22 cellular contexts compared by ENCODE assay signal in the genomic region with DNA sequence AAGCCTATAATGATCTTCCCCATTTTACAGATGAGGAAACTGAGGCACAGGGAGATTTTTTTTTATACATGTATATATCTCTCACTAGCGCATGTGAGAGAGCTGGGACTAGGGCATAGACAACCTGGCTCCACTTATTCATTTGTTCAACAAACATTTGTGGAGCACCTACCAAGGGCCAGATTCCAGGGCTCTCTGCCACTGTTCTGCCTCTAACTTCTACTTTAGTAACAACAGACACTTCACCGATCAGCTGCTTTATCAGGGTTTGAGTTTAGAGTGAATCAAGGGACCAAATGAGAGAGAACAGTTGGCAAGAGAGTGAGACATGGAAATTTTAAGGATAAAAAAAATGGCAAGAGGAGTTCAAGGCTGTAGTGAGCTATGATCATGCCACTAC. TPM values are rescaled to one million over a fixed set of nuclear protein-coding genes. Genes with fewer than 3 reads are reported as not detected.
DNase-seq lines count a peak whose midpoint lies in the region; ATAC-seq and TF ChIP-seq lines count a peak whose summit lies in the region.
"Had no signal": no experiment of that assay in that cellular context is flagged by ENCODE, and none has a peak within 500 bp of the region (broad histone marks: within the 10 kb centered on the region; RNA-seq: fewer than 3 reads in every experiment).

No MANE protein-coding gene starts in this region.

- peaks cover 10% of the 10 kb centered on the region for H3K4me1 Mint-ChIP-seq in WTC11
- H3K4me1 Mint-ChIP-seq in activated T-helper 2 cell treated with anti-CD3 and anti-CD28 coated beads, Interferon-gamma antibody, Interleukin-2, Interleukin-4, amounts not matched to agents 10 μg/mL and 5 μg/mL and 100 μg/mL, durations not matched to agents 14 hours and 24 hours and 36 hours (ENCODE audit: low read depth) = peaks cover 62% of the 10 kb centered on the region
- H3K4me1 Mint-ChIP-seq in stimulated activated effector memory CD8-positive, alpha-beta T cell treated with anti-CD3 and anti-CD28 coated beads, Interleukin-12 subunit alpha, Interleukin-12 subunit beta, amount 100 ng/mL, for 72 hours = peaks cover 29% of the 10 kb centered on the region

- intact Hi-C loops in Right ventricle myocardium superior (cut with DNase I) = no loop called here
- intact Hi-C loops in left ventricle myocardium inferior (cut with micrococcal nuclease) = no loop called here
- intact Hi-C loops in activated T-helper 2 cell treated with anti-CD3 and anti-CD28 coated beads, Interferon-gamma antibody, Interleukin-2, Interleukin-4, amounts not matched to agents 10 μg/mL and 5 μg/mL and 100 μg/mL, durations not matched to agents 14 hours and 24 hours and 36 hours (cut with micrococcal nuclease) = loop anchor here (5.0 to 10.0 kb wide), 3 partner anchors 381 to 1046 kb away; a partner anchor contains a TSS
- intact Hi-C loops in thyroid gland (cut with DNase I) = no loop called here

- H3K9me3 Mint-ChIP-seq in WTC11 = no peaks in the 10 kb centered on the region
- H3K9me3 Mint-ChIP-seq in activated T-helper 2 cell treated with anti-CD3 and anti-CD28 coated beads, Interferon-gamma antibody, Interleukin-2, Interleukin-4, amounts not matched to agents 10 μg/mL and 5 μg/mL and 100 μg/mL, durations not matched to agents 14 hours and 24 hours and 36 hours = peaks cover 11% of the 10 kb centered on the region
- H3K9me3 Mint-ChIP-seq in stimulated activated effector memory CD8-positive, alpha-beta T cell treated with anti-CD3 and anti-CD28 coated beads, Interleukin-12 subunit alpha, Interleukin-12 subunit beta, amount 100 ng/mL, for 72 hours = peaks cover 3% of the 10 kb centered on the region
- H3K9me3 Mint-ChIP-seq: HFFc6 had no signal

- POLR2A ChIA-PET in WTC11 (lab: Charles Lee) = no interaction called here

- no peaks in the 10 kb centered on the region for H3K4me1 ChIP-seq in left ventricle myocardium inferior
- peaks cover 0 to 8% of the 10 kb centered on the region in 2 donors for H3K4me1 ChIP-seq in thyroid gland
- H3K4me1 ChIP-seq: BLaER1 had no signal

- H3K27ac ChIP-seq in left ventricle myocardium inferior (replicated peaks) (no peak overlapping the region), thyroid gland (peak overlapping the region in 1 of 3 donors; percentile 42), substantia nigra (ENCODE audit: low read depth, low read length, poor library complexity, severe bottlenecking) (no peak overlapping the region)
- H3K27ac ChIP-seq: BLaER1, RWPE1 had no signal

- H3K4me3 ChIP-seq in left ventricle myocardium inferior (no peak overlapping the region), thyroid gland (replicated peaks in 1 of 3) (no peak overlapping the region)
- H3K4me3 ChIP-seq: BLaER1 had no signal

- 41 to 53% methylated on average over 2 of the region's 2 CpGs for WGBS in thyroid gland, 2 donors

- H3K27ac Mint-ChIP-seq in WTC11 = peak overlapping the region; percentile 75; the same call in 1 of the 2 replicates
- H3K27ac Mint-ChIP-seq in activated T-helper 2 cell treated with anti-CD3 and anti-CD28 coated beads, Interferon-gamma antibody, Interleukin-2, Interleukin-4, amounts not matched to agents 10 μg/mL and 5 μg/mL and 100 μg/mL, durations not matched to agents 14 hours and 24 hours and 36 hours = peak overlapping the region; percentile 34
- no peak overlapping the region for H3K27ac Mint-ChIP-seq in stimulated activated effector memory CD8-positive, alpha-beta T cell treated with anti-CD3 and anti-CD28 coated beads, Interleukin-12 subunit alpha, Interleukin-12 subunit beta, amount 100 ng/mL, for 72 hours
- H3K27ac Mint-ChIP-seq: CD8-positive, alpha-beta T cell; HFFc6; IgD-negative memory B cell had no signal

- TF ChIP-seq POLR2A in thyroid gland (IDR thresholded peaks at IDR 0.05) = no peak

- no peaks in the 10 kb centered on the region for H3K27me3 ChIP-seq in left ventricle myocardium inferior (ENCODE audit: low read depth)
- no peaks in the 10 kb centered on the region for H3K27me3 ChIP-seq in thyroid gland
- H3K27me3 ChIP-seq: BLaER1 had no signal

- ATAC-seq in Right ventricle myocardium superior (ENCODE audit: poor library complexity) (peak; percentile 75), WTC11 (no peak)
- no peak for ATAC-seq in stimulated activated effector memory CD8-positive, alpha-beta T cell treated with anti-CD3 and anti-CD28 coated beads, Interleukin-12 subunit alpha, Interleukin-12 subunit beta, amount 100 ng/mL, for 72 hours
- ATAC-seq: CD8-positive, alpha-beta T cell had no signal

- H3K9me3 ChIP-seq in left ventricle myocardium inferior (replicated peaks) (peaks cover 6% of the 10 kb centered on the region), thyroid gland (no peaks in the 10 kb centered on the region)
- H3K9me3 ChIP-seq: BLaER1 had no signal

- H3K27me3 Mint-ChIP-seq in WTC11 (ENCODE audit: low read depth) = no peaks in the 10 kb centered on the region
- H3K27me3 Mint-ChIP-seq in activated T-helper 2 cell treated with anti-CD3 and anti-CD28 coated beads, Interferon-gamma antibody, Interleukin-2, Interleukin-4, amounts not matched to agents 10 μg/mL and 5 μg/mL and 100 μg/mL, durations not matched to agents 14 hours and 24 hours and 36 hours (ENCODE audit: low read depth) = no peaks in the 10 kb centered on the region
- H3K27me3 Mint-ChIP-seq: IgD-negative memory B cell had no signal

- CTCF ChIA-PET in WTC11 (lab: Charles Lee) = no interaction called here

- TF ChIP-seq CTCF in left ventricle myocardium inferior (IDR thresholded peaks at IDR 0.05; ENCODE audit: borderline replicate concordance) (no peak), WTC11 (IDR thresholded peaks at IDR 0.05) (no peak), thyroid gland (IDR thresholded peaks at IDR 0.05) (no peak)

- peaks cover 20% of the 10 kb centered on the region for H3K36me3 Mint-ChIP-seq in WTC11
- H3K36me3 Mint-ChIP-seq in activated T-helper 2 cell treated with anti-CD3 and anti-CD28 coated beads, Interferon-gamma antibody, Interleukin-2, Interleukin-4, amounts not matched to agents 10 μg/mL and 5 μg/mL and 100 μg/mL, durations not matched to agents 14 hours and 24 hours and 36 hours (ENCODE audit: low read depth) = peaks cover 77% of the 10 kb centered on the region
- peaks cover 38% of the 10 kb centered on the region for H3K36me3 Mint-ChIP-seq in stimulated activated effector memory CD8-positive, alpha-beta T cell treated with anti-CD3 and anti-CD28 coated beads, Interleukin-12 subunit alpha, Interleukin-12 subunit beta, amount 100 ng/mL, for 72 hours

- H3K36me3 ChIP-seq in left ventricle myocardium inferior (peaks cover 15% of the 10 kb centered on the region), thyroid gland (no peaks in the 10 kb centered on the region)

- DNase-seq in Right ventricle myocardium superior (no peak), left ventricle myocardium inferior (no peak), WTC11 (ENCODE audit: low spot score) (no peak), thyroid gland (peak; percentile 64 to 73), substantia nigra (lab: John Stamatoyannopoulos, UW) (no peak)
- no peak for DNase-seq in activated T-helper 2 cell treated with anti-CD3 and anti-CD28 coated beads, Interferon-gamma antibody, Interleukin-2, Interleukin-4, amounts not matched to agents 10 μg/mL and 5 μg/mL and 100 μg/mL, durations not matched to agents 14 hours and 24 hours and 36 hours (ENCODE audit: low spot score)
- DNase-seq in stimulated activated effector memory CD8-positive, alpha-beta T cell treated with anti-CD3 and anti-CD28 coated beads, Interleukin-12 subunit alpha, Interleukin-12 subunit beta, amount 100 ng/mL, for 72 hours (ENCODE audit: low spot score in 2 of 2) = no peak
- DNase-seq: ACHN; Calu3; CD8-positive, alpha-beta T cell; DMS153; HFFc6; NCI-H1105; NCI-H146; NCI-H2029; NCI-H226; NCI-H510A treated with DMSO at 0.1 percent for 48 hours; NCI-H748 treated with DMSO at 0.1 percent for 48 hours; NK-92 treated with Interleukin-12 subunit alpha and Interleukin-12 subunit beta, amount 100 ng/mL, for 24 hours had no signal

- H3K4me3 Mint-ChIP-seq in WTC11 = no peak overlapping the region
- H3K4me3 Mint-ChIP-seq in activated T-helper 2 cell treated with anti-CD3 and anti-CD28 coated beads, Interferon-gamma antibody, Interleukin-2, Interleukin-4, amounts not matched to agents 10 μg/mL and 5 μg/mL and 100 μg/mL, durations not matched to agents 14 hours and 24 hours and 36 hours (ENCODE audit: low read depth) = no peak overlapping the region
- no peak overlapping the region for H3K4me3 Mint-ChIP-seq in stimulated activated effector memory CD8-positive, alpha-beta T cell treated with anti-CD3 and anti-CD28 coated beads, Interleukin-12 subunit alpha, Interleukin-12 subunit beta, amount 100 ng/mL, for 72 hours
- H3K4me3 Mint-ChIP-seq: CD8-positive, alpha-beta T cell; HFFc6; IgD-negative memory B cell had no signal

TF ChIP-seq in WTC11, 78 proteins besides CTCF, POLR2A, EP300 and RAD21 (continues in another document):
- no peak for TF ChIP-seq TP53 (CRISPR knock-in tag; IDR thresholded peaks at IDR 0.05)
- no peak for TF ChIP-seq NFYB (CRISPR knock-in tag; conservative IDR thresholded peaks at IDR 0.05; ENCODE audit: low read depth)

RNA-seq across cellular contexts. Expression of a gene that starts 7.4 kb away (rescaled TPM):
- total RNA-seq in Right ventricle myocardium superior = 1.4 TPM
- 1.5 TPM for total RNA-seq in left ventricle myocardium inferior
- total RNA-seq in WTC11 (2021) = 12.6 to 13.3 TPM (median 12.7 TPM) in 3 replicates
- 35.7 and 37.6 TPM in 2 replicates for total RNA-seq in activated T-helper 2 cell treated with anti-CD3 and anti-CD28 coated beads, Interferon-gamma antibody, Interleukin-2, Interleukin-4, amounts not matched to agents 10 μg/mL and 5 μg/mL and 100 μg/mL, durations not matched to agents 14 hours and 24 hours and 36 hours
- 1 to 10 TPM; 3.6 to 9.4 (median 5.4) TPM for total RNA-seq in thyroid gland

RNA-seq across cellular contexts. Expression of a gene that starts 7.5 kb away (rescaled TPM):
- total RNA-seq in Right ventricle myocardium superior (17.9 TPM), left ventricle myocardium inferior (21.0 TPM), WTC11 (2021) (13.5 to 15.7 TPM (median 15.4 TPM) in 3 replicates), thyroid gland (10 to 100 TPM; 22.6 to 27.3 (median 25.0) TPM)
- total RNA-seq in activated T-helper 2 cell treated with anti-CD3 and anti-CD28 coated beads, Interferon-gamma antibody, Interleukin-2, Interleukin-4, amounts not matched to agents 10 μg/mL and 5 μg/mL and 100 μg/mL, durations not matched to agents 14 hours and 24 hours and 36 hours = 21.4 and 23.6 TPM in 2 replicates

Comparison
In these comparisons a context has a peak if more than half of its experiments do, and no peak if none do; other contexts are left out.
1. DNase-seq: peak in thyroid gland (2 of 2); none in Right ventricle myocardium superior (single experiment), left ventricle myocardium inferior (single experiment), WTC11 (single experiment), activated T-helper 2 cell treated with anti-CD3 and anti-CD28 coated beads, Interferon-gamma antibody, Interleukin-2, Interleukin-4, amounts not matched to agents 10 μg/mL and 5 μg/mL and 100 μg/mL, durations not matched to agents 14 hours and 24 hours and 36 hours (single experiment), stimulated activated effector memory CD8-positive, alpha-beta T cell treated with anti-CD3 and anti-CD28 coated beads, Interleukin-12 subunit alpha, Interleukin-12 subunit beta, amount 100 ng/mL, for 72 hours (0 of 2) and substantia nigra (0 of 49).